Comparison of ENCODE assay signal across 30 cellular contexts in genomic region chr15:99050328-99050980, GRCh38. TPM values are rescaled to one million over a fixed set of nuclear protein-coding genes. Genes with fewer than 3 reads are reported as not detected.
"Had no signal": no experiment of that assay in that cellular context is flagged by ENCODE, and none has a peak within 500 bp of the region (broad histone marks: within the 10 kb centered on the region; RNA-seq: fewer than 3 reads in every experiment).

No MANE protein-coding gene starts in this region.

- H3K4me1 ChIP-seq: lower lobe of right lung, right lobe of liver, suprapubic skin, transverse colon had no signal

- H3K9me3 ChIP-seq: gastrocnemius medialis, lower lobe of right lung, ovary, right lobe of liver, suprapubic skin, transverse colon had no signal

- DNase-seq: caudate nucleus; dermis blood vessel endothelial cell; effector memory CD8-positive, alpha-beta T cell; foreskin fibroblast; gastrocnemius medialis; kidney glomerular epithelial cell; left ventricle myocardium superior; lower lobe of right lung; naive thymus-derived CD8-positive, alpha-beta T cell; nephron progenitor cell; occipital lobe; ovary; right lobe of liver; small intestine; stimulated activated CD4-positive, alpha-beta T cell treated with anti-CD3 and anti-CD28 coated beads, Interleukin-12 subunit alpha, Interleukin-12 subunit beta, amount 100 ng/mL, for 4 hours; stimulated activated CD4-positive, alpha-beta T cell treated with anti-CD3 and anti-CD28 coated beads, Interleukin-1b, Interleukin-23, amount 100 ng/mL, for 48 hours; stimulated activated CD4-positive, alpha-beta T cell treated with anti-CD3 and anti-CD28 coated beads, Interleukin-4, amount 100 ng/mL, for 1 hour; stimulated activated CD8-positive, alpha-beta memory T cell treated with anti-CD3 and anti-CD28 coated beads, Interleukin-4, amount 100 ng/mL, for 48 hours; stimulated activated naive CD4-positive, alpha-beta T cell; stimulated activated naive CD8-positive, alpha-beta T cell treated with anti-CD3 and anti-CD28 coated beads, Interleukin-15, amount 100 ng/mL, for 72 hours; transverse colon had no signal

- H3K27ac ChIP-seq: coronary artery, gastrocnemius medialis, hepatocyte, lower lobe of right lung, ovary, right lobe of liver, suprapubic skin, transverse colon had no signal

- H3K36me3 ChIP-seq: gastrocnemius medialis, lower lobe of right lung, ovary, right lobe of liver, suprapubic skin, transverse colon had no signal

- H3K27me3 ChIP-seq: gastrocnemius medialis, hepatocyte, ovary, right lobe of liver, suprapubic skin, transverse colon had no signal

- H3K4me3 ChIP-seq: coronary artery, gastrocnemius medialis, hepatocyte, lower lobe of right lung, ovary, right lobe of liver, suprapubic skin, transverse colon had no signal

RNA-seq across cellular contexts. Expression of gene PGPEP1L, which starts 42.9 kb away (rescaled TPM):
- total RNA-seq: chondrocyte; dermis blood vessel endothelial cell; glomerular endothelial cell; hepatocyte; lower lobe of right lung; mesenteric fat pad; myocyte; naive thymus-derived CD8-positive, alpha-beta T cell; ovary; progenitor cell of endocrine pancreas; right lobe of liver; suprapubic skin; transverse colon; ureter had no signal
